In the genomic region with DNA sequence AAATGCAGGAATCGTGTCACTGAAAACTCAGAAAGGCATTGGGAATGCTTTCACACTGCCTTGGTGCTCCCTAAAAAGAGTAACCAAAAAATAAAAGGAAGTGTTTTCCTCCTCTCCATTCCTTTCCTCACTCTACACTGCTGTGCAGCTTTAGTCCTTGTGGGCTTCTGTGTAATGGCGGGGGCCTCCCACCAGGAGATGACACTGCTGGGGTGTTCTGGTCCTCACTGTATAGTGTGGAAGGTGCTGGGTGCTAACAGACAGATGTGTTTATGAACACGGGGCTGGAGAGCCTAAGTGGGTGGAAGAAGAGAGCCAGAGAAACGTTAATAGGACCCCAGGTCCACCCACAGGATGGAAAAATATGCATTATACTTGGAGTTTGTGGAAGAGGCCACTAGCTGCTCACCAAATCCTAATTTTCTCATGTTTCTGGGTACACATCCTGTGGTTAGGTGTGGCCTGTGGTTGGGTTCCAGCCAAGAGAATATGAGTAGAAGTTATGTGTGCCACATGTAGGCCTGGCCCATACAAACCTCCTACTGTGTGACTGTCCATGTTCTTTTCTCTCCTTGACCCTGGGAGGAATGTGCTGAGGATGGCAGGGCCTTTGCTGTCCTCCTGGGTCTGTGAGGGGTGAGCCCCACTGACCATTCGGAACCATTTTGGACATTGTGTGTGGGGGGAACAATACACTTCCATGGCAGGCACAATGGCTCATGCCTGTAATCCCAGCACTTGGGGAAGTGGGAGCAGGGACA, we compare ENCODE assay signal across 20 cellular contexts. TPM values are rescaled to one million over a fixed set of nuclear protein-coding genes. Genes with fewer than 3 reads are reported as not detected.
"Had no signal": no experiment of that assay in that cellular context is flagged by ENCODE, and none has a peak within 500 bp of the region (broad histone marks: within the 10 kb centered on the region; RNA-seq: fewer than 3 reads in every experiment).

No MANE protein-coding gene starts in this region.

- DNase-seq: activated CD4-positive, alpha-beta T cell treated with anti-CD3 and anti-CD28 coated beads for 48 hours; activated CD4-positive, CD25-positive, alpha-beta regulatory T cell; activated naive CD4-positive, alpha-beta T cell; activated naive CD8-positive, alpha-beta T cell treated with anti-CD3 and anti-CD28 coated beads, Interleukin-2, amount 50 U/mL, for 24 hours; aorta; brain microvascular endothelial cell; central memory CD4-positive, alpha-beta T cell; colonic mucosa; gastrocnemius medialis; immature natural killer cell; kidney glomerular epithelial cell; left ventricle myocardium superior; nephron progenitor cell; retina; stimulated activated CD4-positive, alpha-beta T cell treated with anti-CD3 and anti-CD28 coated beads, Interleukin-12 subunit alpha, Interleukin-12 subunit beta, amount 100 ng/mL, for 4 hours; stimulated activated CD4-positive, alpha-beta T cell treated with anti-CD3 and anti-CD28 coated beads, Interleukin-1b, Interleukin-23, amount 100 ng/mL, for 48 hours; stimulated activated CD8-positive, alpha-beta memory T cell treated with anti-CD3 and anti-CD28 coated beads, Interleukin-4, amount 100 ng/mL, for 48 hours; stimulated activated naive CD4-positive, alpha-beta T cell treated with Interleukin-2 at 50 U/mL for 16 hours; uterus had no signal

- H3K9me3 ChIP-seq: colonic mucosa, gastrocnemius medialis, tibial nerve, uterus had no signal

- H3K27me3 ChIP-seq: brain microvascular endothelial cell, colonic mucosa, gastrocnemius medialis, tibial nerve, uterus had no signal

- H3K36me3 ChIP-seq: brain microvascular endothelial cell, colonic mucosa, gastrocnemius medialis, tibial nerve, uterus had no signal

- ATAC-seq: activated naive CD8-positive, alpha-beta T cell treated with anti-CD3 and anti-CD28 coated beads, Interleukin-2, amount 50 U/mL, for 24 hours; gastrocnemius medialis; left ventricle myocardium superior had no signal

- H3K4me3 ChIP-seq: colonic mucosa, gastrocnemius medialis, tibial nerve, uterus had no signal

- H3K27ac ChIP-seq: brain microvascular endothelial cell, colonic mucosa, gastrocnemius medialis, tibial nerve, uterus had no signal

- H3K36me3 Mint-ChIP-seq: immature natural killer cell had no signal

- H3K9me3 Mint-ChIP-seq: activated naive CD8-positive, alpha-beta T cell treated with anti-CD3 and anti-CD28 coated beads, Interleukin-2, amount 50 U/mL, for 24 hours; immature natural killer cell had no signal

- H3K27ac Mint-ChIP-seq: activated naive CD8-positive, alpha-beta T cell treated with anti-CD3 and anti-CD28 coated beads, Interleukin-2, amount 50 U/mL, for 24 hours; immature natural killer cell; nephron progenitor cell had no signal

- H3K4me3 Mint-ChIP-seq: activated naive CD8-positive, alpha-beta T cell treated with anti-CD3 and anti-CD28 coated beads, Interleukin-2, amount 50 U/mL, for 24 hours; immature natural killer cell; nephron progenitor cell had no signal

- H3K4me1 Mint-ChIP-seq: immature natural killer cell, nephron progenitor cell had no signal

- H3K4me1 ChIP-seq: colonic mucosa, tibial nerve, uterus had no signal

RNA-seq across cellular contexts. Expression of gene C1S, which starts 14.0 kb away (rescaled TPM):
- polyA plus RNA-seq: immature natural killer cell had no signal
